Comparison of ENCODE assay signal across 8 cellular contexts in the genomic region with DNA sequence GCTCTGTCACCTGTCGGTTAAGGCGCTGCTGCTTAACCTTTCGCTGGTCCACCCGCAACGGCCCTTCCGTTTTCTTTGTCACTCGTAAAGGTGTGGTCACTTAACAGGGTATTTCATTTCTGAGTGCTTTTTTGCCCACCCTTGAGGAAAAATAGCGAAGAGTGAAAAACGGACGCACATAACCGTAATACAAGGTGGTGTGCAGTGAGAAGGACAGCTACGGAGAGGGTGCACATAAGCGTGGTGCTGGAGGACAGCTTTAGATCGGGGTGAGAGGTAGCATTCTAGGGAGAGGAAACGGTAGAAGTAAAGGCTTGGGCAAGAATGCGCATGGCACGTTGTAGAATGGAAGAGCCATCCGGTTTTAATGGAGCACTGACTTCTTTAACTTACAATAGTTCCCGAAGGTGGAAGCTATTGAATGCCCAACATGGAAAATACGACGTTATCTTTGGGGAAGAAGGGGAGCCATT. TPM values are rescaled to one million over a fixed set of nuclear protein-coding genes. Genes with fewer than 3 reads are reported as not detected.
DNase-seq lines count a peak whose midpoint lies in the region; ATAC-seq and TF ChIP-seq lines count a peak whose summit lies in the region.

No MANE protein-coding gene starts in this region.

- no peaks in the 10 kb centered on the region for H3K9me3 Mint-ChIP-seq in activated T-cell treated with anti-CD3 and anti-CD28 coated beads, Interleukin-2, amount 50 U/mL, for 4 hours

- 0 to 1% (median 1%) methylated on average over 20 to 21 of the region's 21 CpGs for WGBS in heart left ventricle, 4 donors
- WGBS in right cardiac atrium: under 1% methylated on average over 21 of the region's 21 CpGs

- H3K9me3 ChIP-seq in heart left ventricle (no peaks in the 10 kb centered on the region), HUES48 (ENCODE audit: control insufficient read depth, insufficient read depth, low read length) (no peaks in the 10 kb centered on the region), right cardiac atrium (ENCODE audit: control insufficient read depth, low read length) (peaks cover 6% of the 10 kb centered on the region)

- DNase-seq in heart left ventricle (no peak), Right ventricle myocardium inferior (ENCODE audit: missing footprints) (no peak), right cardiac atrium (no peak), dedifferentiated amniotic fluid mesenchymal stem cell (ENCODE audit: extremely low spot score) (no peak)
- DNase-seq in activated T-cell treated with anti-CD3 and anti-CD28 coated beads, Interleukin-2, amount 50 U/mL, for 4 hours: no peak

- peak overlapping the region; percentile 99 for H3K9ac ChIP-seq in HUES48 (ENCODE audit: low read depth, low read length)

- intact Hi-C loops in heart left ventricle (cut with DNase I): no loop called here
- intact Hi-C loops in Right ventricle myocardium inferior (cut with DNase I): loop anchor here (10.0 kb wide), 1 partner anchor 886 kb away; no protein-coding TSS in a partner anchor
- intact Hi-C loops in right cardiac atrium (cut with DNase I): no loop called here

- no peaks in the 10 kb centered on the region for H3K27me3 Mint-ChIP-seq in activated T-cell treated with anti-CD3 and anti-CD28 coated beads, Interleukin-2, amount 50 U/mL, for 4 hours (ENCODE audit: low read depth)

- no peak for TF ChIP-seq CTCF in heart left ventricle (IDR thresholded peaks at IDR 0.05)

- peaks cover 0 to 31% (median 24%) of the 10 kb centered on the region in 9 donors for H3K36me3 ChIP-seq in heart left ventricle
- H3K36me3 ChIP-seq in HUES48 (ENCODE audit: control insufficient read depth, insufficient read depth, low read length): peaks cover 42% of the 10 kb centered on the region

- ATAC-seq in heart left ventricle: no peak
- ATAC-seq in Right ventricle myocardium inferior: no peak
- ATAC-seq in activated T-cell treated with anti-CD3 and anti-CD28 coated beads, Interleukin-2, amount 50 U/mL, for 4 hours: peak; percentile 27 to 30
- no peak for ATAC-seq in right cardiac atrium
- no peak for ATAC-seq in HG03439 (IDR thresholded peaks at IDR 0.05; ENCODE audit: unreplicated experiment)

- peaks cover 31% of the 10 kb centered on the region for H3K36me3 Mint-ChIP-seq in activated T-cell treated with anti-CD3 and anti-CD28 coated beads, Interleukin-2, amount 50 U/mL, for 4 hours (ENCODE audit: insufficient read depth)

- H3K4me1 ChIP-seq in heart left ventricle: peaks cover 0 to 37% (median 24%) of the 10 kb centered on the region in 12 donors
- H3K4me1 ChIP-seq in HUES48 (ENCODE audit: control insufficient read depth, insufficient read depth, low read length): peaks cover 10% of the 10 kb centered on the region
- peaks cover 11% of the 10 kb centered on the region for H3K4me1 ChIP-seq in right cardiac atrium (ENCODE audit: control insufficient read depth, insufficient read depth, low read length)

- no peak for TF ChIP-seq POLR2A in heart left ventricle (IDR thresholded peaks at IDR 0.05)

- peak overlapping the region; percentile 94 for H3K4me3 Mint-ChIP-seq in activated T-cell treated with anti-CD3 and anti-CD28 coated beads, Interleukin-2, amount 50 U/mL, for 4 hours

- H3K4me1 Mint-ChIP-seq in activated T-cell treated with anti-CD3 and anti-CD28 coated beads, Interleukin-2, amount 50 U/mL, for 4 hours (ENCODE audit: low read depth): peaks cover 56% of the 10 kb centered on the region

- H3K4me3 ChIP-seq in heart left ventricle: peak overlapping the region; percentile 81 to 94 (median 86)
- peak overlapping the region; percentile 96 for H3K4me3 ChIP-seq in HUES48 (ENCODE audit: low read depth, low read length)
- H3K4me3 ChIP-seq in right cardiac atrium (ENCODE audit: low read length): peak overlapping the region; percentile 81
- peak overlapping the region; percentile 64 to 100 (median 85) for H3K4me3 ChIP-seq in skin epidermis

- H3K27me3 ChIP-seq in heart left ventricle: no peaks in the 10 kb centered on the region
- H3K27me3 ChIP-seq in HUES48 (ENCODE audit: control insufficient read depth, insufficient read depth, low read length): no peaks in the 10 kb centered on the region
- no peaks in the 10 kb centered on the region for H3K27me3 ChIP-seq in right cardiac atrium (ENCODE audit: control insufficient read depth, insufficient read depth)

- peak overlapping the region in 10 of 12 donors; percentile 90 to 98 (median 95) for H3K27ac ChIP-seq in heart left ventricle
- H3K27ac ChIP-seq in HUES48 (ENCODE audit: low read depth, low read length): peak overlapping the region; percentile 89
- no peak overlapping the region for H3K27ac ChIP-seq in right cardiac atrium (ENCODE audit: low read length)
- H3K27ac ChIP-seq in skin epidermis: peak overlapping the region; percentile 65 to 100 (median 97)

RNA-seq across cellular contexts. Expression of a gene that starts 0.8 kb away (rescaled TPM):
- total RNA-seq in heart left ventricle (100 to 1,000 TPM in 5 of 9 donors, 10 to 100 TPM in 4; 83.5 to 156 (median 108) TPM), Right ventricle myocardium inferior (104 TPM), right cardiac atrium (100 to 1,000 TPM in 2 of 4 donors, 10 to 100 TPM in 2; 84.0 to 103 (median 98.1) TPM)
- polyA plus RNA-seq in heart left ventricle (100 to 1,000 TPM in 1 of 2 donors, 10 to 100 TPM in 1; 73.1 to 318 TPM), right cardiac atrium (98.9 TPM)
- 100 to 1,000 TPM; 597 to 728 (median 646) TPM for total RNA-seq in activated T-cell treated with anti-CD3 and anti-CD28 coated beads, Interleukin-2, amount 50 U/mL, for 4 hours

RNA-seq across cellular contexts. Expression of a gene that starts 1.2 kb away (rescaled TPM):
- total RNA-seq in heart left ventricle (10 to 100 TPM in 7 of 9 donors, 1 to 10 TPM in 2; 8.1 to 20.1 (median 14.0) TPM), Right ventricle myocardium inferior (16.4 TPM), right cardiac atrium (10 to 100 TPM; 11.5 to 25.2 (median 15.4) TPM)
- polyA plus RNA-seq in heart left ventricle (10 to 100 TPM; 10.5 to 11.6 TPM), right cardiac atrium (15.7 TPM)
- 10 to 100 TPM; 25.3 to 32.5 (median 27.7) TPM for total RNA-seq in activated T-cell treated with anti-CD3 and anti-CD28 coated beads, Interleukin-2, amount 50 U/mL, for 4 hours

RNA-seq across cellular contexts. Expression of a gene that starts 56.9 kb away (rescaled TPM):
- total RNA-seq in heart left ventricle (10 to 100 TPM; 12.4 to 53.5 (median 29.0) TPM), Right ventricle myocardium inferior (46.2 TPM), right cardiac atrium (10 to 100 TPM; 30.2 to 55.3 (median 49.5) TPM)
- polyA plus RNA-seq in heart left ventricle (10 to 100 TPM; 20.8 to 32.5 TPM), right cardiac atrium (39.9 TPM)
- total RNA-seq in activated T-cell treated with anti-CD3 and anti-CD28 coated beads, Interleukin-2, amount 50 U/mL, for 4 hours: under 1 TPM; 0.76 to 0.94 (median 0.90) TPM

Comparison
In these comparisons a context has a peak if more than half of its experiments do, and no peak if none do; other contexts are left out.
1. ATAC-seq: peak in activated T-cell treated with anti-CD3 and anti-CD28 coated beads, Interleukin-2, amount 50 U/mL, for 4 hours (2 of 2); none in heart left ventricle (0 of 4), Right ventricle myocardium inferior (single experiment), right cardiac atrium (0 of 2) and HG03439 (single experiment).
2. RNA of a gene that starts 56.9 kb away (total RNA-seq): 30.2 to 55.3 TPM in right cardiac atrium, 46.2 TPM in Right ventricle myocardium inferior (single experiment) and 12.4 to 53.5 TPM in heart left ventricle; 0.76 to 0.94 TPM in activated T-cell treated with anti-CD3 and anti-CD28 coated beads, Interleukin-2, amount 50 U/mL, for 4 hours; every median in the first group is over 4 times any median in the second.
3. Peak in every context shown above with its lines, with median percentiles within 50 percentile points of each other: H3K4me3 ChIP-seq.